ENCODE assay signal across 1 cellular context in the genomic region with DNA sequence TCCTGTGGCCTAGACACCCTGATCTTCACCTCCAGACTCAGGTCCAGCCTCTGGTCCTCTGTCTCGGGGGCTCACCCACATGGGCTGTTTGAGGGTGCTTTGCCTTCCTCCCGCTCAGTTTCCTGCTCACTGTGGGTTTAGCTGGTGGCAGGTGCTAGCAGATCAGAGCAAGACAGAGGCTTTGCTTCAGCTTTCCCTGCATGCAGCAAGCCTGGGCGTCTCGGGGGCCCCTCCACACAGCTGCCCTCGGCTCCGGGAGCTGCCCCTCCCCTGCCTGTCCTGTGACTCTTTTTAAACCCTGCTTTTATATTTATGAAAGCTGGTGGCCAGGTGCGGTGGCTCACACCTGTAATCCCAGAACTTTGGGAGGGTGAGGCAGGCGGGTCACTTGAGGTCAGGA.
TF ChIP-seq lines count a peak whose summit lies in the region.

No MANE protein-coding gene starts in this region.

TF ChIP-seq in IMR-90, 13 proteins besides CTCF, POLR2A, EP300 and RAD21:
- no peak for TF ChIP-seq CHD1 (IDR thresholded peaks at IDR 0.05; ENCODE audit: low read depth, low read length)
- no peak for TF ChIP-seq MAZ (IDR thresholded peaks at IDR 0.05; ENCODE audit: borderline replicate concordance, low read depth, low read length)
- TF ChIP-seq, protein P1, sequence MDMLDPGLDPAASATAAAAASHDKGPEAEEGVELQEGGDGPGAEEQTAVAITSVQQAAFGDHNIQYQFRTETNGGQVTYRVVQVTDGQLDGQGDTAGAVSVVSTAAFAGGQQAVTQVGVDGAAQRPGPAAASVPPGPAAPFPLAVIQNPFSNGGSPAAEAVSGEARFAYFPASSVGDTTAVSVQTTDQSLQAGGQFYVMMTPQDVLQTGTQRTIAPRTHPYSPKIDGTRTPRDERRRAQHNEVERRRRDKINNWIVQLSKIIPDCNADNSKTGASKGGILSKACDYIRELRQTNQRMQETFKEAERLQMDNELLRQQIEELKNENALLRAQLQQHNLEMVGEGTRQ (IDR thresholded peaks at IDR 0.05; ENCODE audit: low read depth, low read length), result no peak
- no peak for TF ChIP-seq FOS (IDR thresholded peaks at IDR 0.05; ENCODE audit: low read depth, low read length)
- no peak for TF ChIP-seq SMC3 (IDR thresholded peaks at IDR 0.05; ENCODE audit: low read depth, low read length)
- TF ChIP-seq MAFK (IDR thresholded peaks at IDR 0.05; ENCODE audit: low read depth, low read length), result no peak
- TF ChIP-seq RCOR1 (IDR thresholded peaks at IDR 0.05; ENCODE audit: insufficient replicate concordance, low read length), result no peak
- no peak for TF ChIP-seq NFE2L2 (IDR thresholded peaks at IDR 0.05; ENCODE audit: low read depth, low read length)
- TF ChIP-seq RFX5 (IDR thresholded peaks at IDR 0.05; ENCODE audit: low read depth, low read length), result no peak
- no peak for TF ChIP-seq BHLHE40 (IDR thresholded peaks at IDR 0.05; ENCODE audit: low read depth, low read length)
- no peak for TF ChIP-seq CEBPB (IDR thresholded peaks at IDR 0.05; ENCODE audit: low read depth, low read length)
- TF ChIP-seq, protein P2, sequence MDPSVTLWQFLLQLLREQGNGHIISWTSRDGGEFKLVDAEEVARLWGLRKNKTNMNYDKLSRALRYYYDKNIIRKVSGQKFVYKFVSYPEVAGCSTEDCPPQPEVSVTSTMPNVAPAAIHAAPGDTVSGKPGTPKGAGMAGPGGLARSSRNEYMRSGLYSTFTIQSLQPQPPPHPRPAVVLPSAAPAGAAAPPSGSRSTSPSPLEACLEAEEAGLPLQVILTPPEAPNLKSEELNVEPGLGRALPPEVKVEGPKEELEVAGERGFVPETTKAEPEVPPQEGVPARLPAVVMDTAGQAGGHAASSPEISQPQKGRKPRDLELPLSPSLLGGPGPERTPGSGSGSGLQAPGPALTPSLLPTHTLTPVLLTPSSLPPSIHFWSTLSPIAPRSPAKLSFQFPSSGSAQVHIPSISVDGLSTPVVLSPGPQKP (IDR thresholded peaks at IDR 0.05; ENCODE audit: borderline replicate concordance, low read depth, low read length), result no peak
- no peak for TF ChIP-seq MXI1 (IDR thresholded peaks at IDR 0.05; ENCODE audit: borderline replicate concordance, low read depth, low read length)
TF ChIP-seq in IMR-90: peak in this region for 0.
